ENCODE assay signal across 24 cellular contexts in genomic region chr12:123266679-123267277, GRCh38. TPM values are rescaled to one million over a fixed set of nuclear protein-coding genes. Genes with fewer than 3 reads are reported as not detected.
DNase-seq lines count a peak whose midpoint lies in the region; ATAC-seq and TF ChIP-seq lines count a peak whose summit lies in the region.
"Had no signal": no experiment of that assay in that cellular context is flagged by ENCODE, and none has a peak within 500 bp of the region (broad histone marks: within the 10 kb centered on the region; RNA-seq: fewer than 3 reads in every experiment).

No MANE protein-coding gene starts in this region.

- TF ChIP-seq CTCF in WTC11 (IDR thresholded peaks at IDR 0.05), result no peak
- no peak for TF ChIP-seq CTCF in glutamatergic neuron (IDR thresholded peaks at IDR 0.05; ENCODE audit: partially characterized antibody, unreplicated experiment)
- no peak for TF ChIP-seq CTCF in progenitor cell of endocrine pancreas (IDR thresholded peaks at IDR 0.05; ENCODE audit: unreplicated experiment)

- ATAC-seq in WTC11 (no peak), GM19328 (IDR thresholded peaks at IDR 0.05; ENCODE audit: unreplicated experiment) (no peak)
- ATAC-seq: activated CD4-positive, alpha-beta T cell treated with anti-CD3 and anti-CD28 coated beads for 36 hours; gastrocnemius medialis; psoas muscle had no signal

- DNase-seq in activated naive CD4-positive, alpha-beta T cell treated with anti-CD3 and anti-CD28 coated beads, Interleukin-2, amount 10 ng/mL, durations not matched to agents 7 days and 5 days, result peak; percentile 21
- no peak for DNase-seq in activated naive CD4-positive, alpha-beta T cell treated with anti-CD3 and anti-CD28 coated beads for 36 hours
- DNase-seq in WTC11 (ENCODE audit: low spot score), result no peak
- DNase-seq in glutamatergic neuron, result no peak
- no peak for DNase-seq in progenitor cell of endocrine pancreas (ENCODE audit: low spot score, unreplicated experiment)
- DNase-seq in cerebellar cortex (ENCODE audit: low spot score), result no peak
- DNase-seq in NCI-H2107 (lab: John Stamatoyannopoulos, UW), result no peak
- DNase-seq: activated CD4-positive, alpha-beta T cell treated with anti-CD3 and anti-CD28 coated beads for 36 hours; activated naive CD4-positive, alpha-beta T cell; activated T-cell treated with anti-CD3 and anti-CD28 coated beads, Interleukin-2, amount 50 U/mL, for 1 hour; AML-193; DMS153; esophagus squamous epithelium; gastrocnemius medialis; GM23248; KG1; NCI-H1694; NCI-H2171; NK-92 treated with Interleukin-12 subunit alpha and Interleukin-12 subunit beta, amount 100 ng/mL, for 24 hours; PC-9; psoas muscle; SIG-M5; T-helper 1 cell had no signal

- intact Hi-C loops in activated naive CD4-positive, alpha-beta T cell treated with anti-CD3 and anti-CD28 coated beads for 36 hours (cut with micrococcal nuclease), result no loop called here

- H3K4me3 Mint-ChIP-seq in activated naive CD4-positive, alpha-beta T cell treated with anti-CD3 and anti-CD28 coated beads, Interleukin-2, amount 10 ng/mL, durations not matched to agents 7 days and 5 days, result no peak overlapping the region
- no peak overlapping the region for H3K4me3 Mint-ChIP-seq in activated naive CD4-positive, alpha-beta T cell treated with anti-CD3 and anti-CD28 coated beads for 36 hours
- H3K4me3 Mint-ChIP-seq in WTC11 (no peak overlapping the region), glutamatergic neuron (ENCODE audit: unreplicated experiment) (peak overlapping the region; percentile 95), progenitor cell of endocrine pancreas (ENCODE audit: low read depth) (no peak overlapping the region)
- H3K4me3 Mint-ChIP-seq: activated CD4-positive, alpha-beta T cell treated with anti-CD3 and anti-CD28 coated beads for 36 hours had no signal

- H3K27ac Mint-ChIP-seq in activated naive CD4-positive, alpha-beta T cell treated with anti-CD3 and anti-CD28 coated beads, Interleukin-2, amount 10 ng/mL, durations not matched to agents 7 days and 5 days, result no peak overlapping the region
- H3K27ac Mint-ChIP-seq in activated naive CD4-positive, alpha-beta T cell treated with anti-CD3 and anti-CD28 coated beads for 36 hours, result no peak overlapping the region
- H3K27ac Mint-ChIP-seq in WTC11, result peak overlapping the region; percentile 78; the same call in 1 of the 2 replicates
- peak overlapping the region; percentile 97 for H3K27ac Mint-ChIP-seq in glutamatergic neuron (ENCODE audit: unreplicated experiment)
- peak overlapping the region; percentile 69 for H3K27ac Mint-ChIP-seq in progenitor cell of endocrine pancreas
- H3K27ac Mint-ChIP-seq: activated CD4-positive, alpha-beta T cell treated with anti-CD3 and anti-CD28 coated beads for 36 hours had no signal

- CTCF ChIA-PET in activated naive CD4-positive, alpha-beta T cell treated with anti-CD3 and anti-CD28 coated beads, Interleukin-2, amount 10 ng/mL, durations not matched to agents 7 days and 5 days (lab: Charles Lee), result interaction anchor here (0.6 to 1.6 kb wide), 5 partner anchors 11 to 316 kb away, joined by 3 to 7 read pairs (median 3); no protein-coding TSS in a partner anchor
- CTCF ChIA-PET in activated naive CD4-positive, alpha-beta T cell treated with anti-CD3 and anti-CD28 coated beads for 36 hours (lab: Charles Lee), result interaction anchor here (0.6 to 1.4 kb wide), 2 partner anchors 31 to 76 kb away, joined by 3 read pairs; no protein-coding TSS in a partner anchor
- CTCF ChIA-PET in WTC11 (lab: Charles Lee), result interaction anchor here (1.3 kb wide), 1 partner anchor 11 kb away, joined by 4 read pairs; no protein-coding TSS in a partner anchor

- H3K9me3 Mint-ChIP-seq in activated naive CD4-positive, alpha-beta T cell treated with anti-CD3 and anti-CD28 coated beads, Interleukin-2, amount 10 ng/mL, durations not matched to agents 7 days and 5 days, result no peaks in the 10 kb centered on the region
- H3K9me3 Mint-ChIP-seq in activated naive CD4-positive, alpha-beta T cell treated with anti-CD3 and anti-CD28 coated beads for 36 hours, result no peaks in the 10 kb centered on the region
- H3K9me3 Mint-ChIP-seq in WTC11 (no peaks in the 10 kb centered on the region), glutamatergic neuron (ENCODE audit: unreplicated experiment) (peaks cover 17% of the 10 kb centered on the region), progenitor cell of endocrine pancreas (ENCODE audit: low read depth) (peaks cover 4% of the 10 kb centered on the region)

- H3K27me3 Mint-ChIP-seq in activated naive CD4-positive, alpha-beta T cell treated with anti-CD3 and anti-CD28 coated beads, Interleukin-2, amount 10 ng/mL, durations not matched to agents 7 days and 5 days, result peaks cover 19% of the 10 kb centered on the region
- no peaks in the 10 kb centered on the region for H3K27me3 Mint-ChIP-seq in activated naive CD4-positive, alpha-beta T cell treated with anti-CD3 and anti-CD28 coated beads for 36 hours (ENCODE audit: low read depth)
- H3K27me3 Mint-ChIP-seq in WTC11 (ENCODE audit: low read depth) (no peaks in the 10 kb centered on the region), glutamatergic neuron (ENCODE audit: unreplicated experiment) (peaks cover 20% of the 10 kb centered on the region), progenitor cell of endocrine pancreas (no peaks in the 10 kb centered on the region)
- H3K27me3 Mint-ChIP-seq: activated CD4-positive, alpha-beta T cell treated with anti-CD3 and anti-CD28 coated beads for 36 hours had no signal

- peaks cover 27% of the 10 kb centered on the region for H3K4me1 Mint-ChIP-seq in activated naive CD4-positive, alpha-beta T cell treated with anti-CD3 and anti-CD28 coated beads, Interleukin-2, amount 10 ng/mL, durations not matched to agents 7 days and 5 days
- H3K4me1 Mint-ChIP-seq in activated naive CD4-positive, alpha-beta T cell treated with anti-CD3 and anti-CD28 coated beads for 36 hours (ENCODE audit: low read depth), result peaks cover 20% of the 10 kb centered on the region
- H3K4me1 Mint-ChIP-seq in WTC11 (peaks cover 29% of the 10 kb centered on the region), glutamatergic neuron (ENCODE audit: low read depth, unreplicated experiment) (peaks cover 22% of the 10 kb centered on the region), progenitor cell of endocrine pancreas (ENCODE audit: low read depth) (peaks cover 14% of the 10 kb centered on the region)

- H3K36me3 Mint-ChIP-seq in activated naive CD4-positive, alpha-beta T cell treated with anti-CD3 and anti-CD28 coated beads, Interleukin-2, amount 10 ng/mL, durations not matched to agents 7 days and 5 days, result peaks cover 3% of the 10 kb centered on the region
- peaks cover 4% of the 10 kb centered on the region for H3K36me3 Mint-ChIP-seq in activated naive CD4-positive, alpha-beta T cell treated with anti-CD3 and anti-CD28 coated beads for 36 hours (ENCODE audit: low read depth)
- H3K36me3 Mint-ChIP-seq in WTC11, result peaks cover 32% of the 10 kb centered on the region
- H3K36me3 Mint-ChIP-seq in glutamatergic neuron (ENCODE audit: unreplicated experiment), result no peaks in the 10 kb centered on the region
- peaks cover 26% of the 10 kb centered on the region for H3K36me3 Mint-ChIP-seq in progenitor cell of endocrine pancreas (ENCODE audit: insufficient read depth)

- POLR2A ChIA-PET in WTC11 (lab: Charles Lee), result no interaction called here

TF ChIP-seq in WTC11, 78 proteins besides CTCF, POLR2A, EP300 and RAD21 (continues in another document):
- TF ChIP-seq ZSCAN18 (CRISPR knock-in tag; IDR thresholded peaks at IDR 0.05) (no peak), MYBL2 (CRISPR knock-in tag; IDR thresholded peaks at IDR 0.05) (no peak), TCF7 (CRISPR knock-in tag; IDR thresholded peaks at IDR 0.05; ENCODE audit: low read depth) (no peak), GRHL2 (CRISPR knock-in tag; IDR thresholded peaks at IDR 0.05; ENCODE audit: insufficient replicate concordance, severe bottlenecking) (no peak)

RNA-seq across cellular contexts. Expression of gene CDK2AP1, which starts 4.9 kb away (rescaled TPM):
- total RNA-seq in activated naive CD4-positive, alpha-beta T cell treated with anti-CD3 and anti-CD28 coated beads for 36 hours, result 10 to 100 TPM; 64.7 to 67.5 TPM
- total RNA-seq in WTC11 (2021) (138 to 151 TPM (median 142 TPM) in 3 replicates), glutamatergic neuron (ENCODE audit: unreplicated experiment) (135 TPM), progenitor cell of endocrine pancreas (182 and 184 TPM in 2 replicates)

RNA-seq across cellular contexts. Expression of gene MTRFR, which starts 33.5 kb away (rescaled TPM):
- total RNA-seq in activated naive CD4-positive, alpha-beta T cell treated with anti-CD3 and anti-CD28 coated beads for 36 hours, result 10 to 100 TPM; 27.7 to 27.8 TPM
- total RNA-seq in WTC11 (2021) (14.0 to 15.7 TPM (median 14.7 TPM) in 3 replicates), glutamatergic neuron (ENCODE audit: unreplicated experiment) (11.1 TPM), progenitor cell of endocrine pancreas (15.1 and 16.3 TPM in 2 replicates)

RNA-seq across cellular contexts. Expression of gene MPHOSPH9, which starts 33.8 kb away (rescaled TPM):
- 100 to 1,000 TPM; 111 to 114 TPM for total RNA-seq in activated naive CD4-positive, alpha-beta T cell treated with anti-CD3 and anti-CD28 coated beads for 36 hours
- 47.5 to 59.0 TPM (median 52.8 TPM) in 3 replicates for total RNA-seq in WTC11 (2021)
- total RNA-seq in glutamatergic neuron (ENCODE audit: unreplicated experiment), result 38.4 TPM
- 36.7 and 39.3 TPM in 2 replicates for total RNA-seq in progenitor cell of endocrine pancreas

Comparison
In these comparisons a context has a peak if more than half of its experiments do, and no peak if none do; other contexts are left out.
1. H3K27ac Mint-ChIP-seq: peak in WTC11 (single experiment), glutamatergic neuron (single experiment) and progenitor cell of endocrine pancreas (single experiment); none in activated naive CD4-positive, alpha-beta T cell treated with anti-CD3 and anti-CD28 coated beads, Interleukin-2, amount 10 ng/mL, durations not matched to agents 7 days and 5 days (single experiment) and activated naive CD4-positive, alpha-beta T cell treated with anti-CD3 and anti-CD28 coated beads for 36 hours (single experiment).